ENCODE assay signal across 8 cellular contexts in the genomic region with DNA sequence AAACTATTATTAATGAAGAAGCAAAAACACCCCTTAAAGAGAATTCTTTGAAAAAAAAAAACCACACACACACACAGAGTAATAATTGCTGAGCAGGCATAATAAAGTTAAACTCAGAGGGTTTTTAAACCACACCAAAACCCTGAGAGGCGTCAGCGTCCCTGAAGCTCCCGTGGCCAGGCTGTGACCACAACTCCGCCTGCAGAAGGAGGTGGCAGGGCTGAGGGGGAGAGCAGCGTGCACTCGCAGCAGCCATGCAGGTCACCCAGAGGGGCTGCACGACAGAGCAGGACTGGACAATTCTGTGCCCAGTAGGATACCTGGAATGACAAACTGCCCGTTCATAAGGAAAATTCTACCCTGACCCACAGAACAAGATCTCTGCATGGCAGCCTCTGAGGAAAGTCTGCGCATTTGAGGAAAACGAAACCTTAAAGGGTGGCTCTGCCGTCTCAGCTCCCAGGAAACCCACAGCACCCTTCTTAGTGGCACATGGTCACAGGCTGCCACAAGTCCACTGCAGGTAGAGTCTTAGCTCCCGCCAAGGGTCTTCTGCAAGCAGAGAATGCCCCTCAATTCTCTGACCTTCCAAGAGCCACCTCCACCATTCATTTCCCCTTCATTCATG. TPM values are rescaled to one million over a fixed set of nuclear protein-coding genes. Genes with fewer than 3 reads are reported as not detected.
DNase-seq lines count a peak whose midpoint lies in the region; ATAC-seq and TF ChIP-seq lines count a peak whose summit lies in the region.

No MANE protein-coding gene starts in this region.

- peaks cover 57% of the 10 kb centered on the region for H3K4me1 Mint-ChIP-seq in mesothelial cell of epicardium

- no peaks in the 10 kb centered on the region for H3K4me1 ChIP-seq in PC-9 (replicated peaks; ENCODE audit: insufficient read depth)
- peaks cover 0 to 16% of the 10 kb centered on the region in 2 donors for H3K4me1 ChIP-seq in adrenal gland (replicated peaks in 1 of 2)
- no peaks in the 10 kb centered on the region for H3K4me1 ChIP-seq in thoracic aorta (ENCODE audit: control insufficient read depth in 1 of 2, low read depth in 2 of 2)

- no TSS peak for BruUV-seq in PC-9 (replicated peaks; lab: Mats Ljungman, UMichigan)

- H3K9me3 Mint-ChIP-seq in mesothelial cell of epicardium: no peaks in the 10 kb centered on the region

- no peaks in the 10 kb centered on the region for H3F3A ChIP-seq in PC-9 (ENCODE audit: insufficient read depth, low read depth)

- TF ChIP-seq POLR2A in adrenal gland (IDR thresholded peaks at IDR 0.05): peak in 1 of 2 donors; percentile 75

- peaks cover 77% of the 10 kb centered on the region for H3K27me3 ChIP-seq in PC-9 (ENCODE audit: insufficient read depth, low read depth)
- H3K27me3 ChIP-seq in adrenal gland: no peaks in the 10 kb centered on the region
- no peaks in the 10 kb centered on the region for H3K27me3 ChIP-seq in thoracic aorta (replicated peaks; ENCODE audit: insufficient read depth)

- H3K27ac ChIP-seq in PC-9 (no peak overlapping the region), adrenal gland (peak overlapping the region in 3 of 5 donors; percentile 49 to 79 (median 57)), thoracic aorta (no peak overlapping the region)

- CTCF ChIA-PET in PC-9 (lab: Charles Lee): interaction anchor here (0.7 kb wide), 1 partner anchor 48 kb away, joined by 4 read pairs; no protein-coding TSS in a partner anchor

- peaks cover 3% of the 10 kb centered on the region for H3K36me3 Mint-ChIP-seq in mesothelial cell of epicardium

- DNase-seq in GM19238 (ENCODE audit: insufficient read length, low spot score) (peak; percentile 35), PC-9 (peak in 1 of 2 experiments; percentile 3), adrenal gland (peak; percentile 52 to 78 (median 62)), myocyte (ENCODE audit: low read depth) (peak; percentile 23), thoracic aorta (ENCODE audit: low spot score) (no peak), NCI-H2196 (lab: John Stamatoyannopoulos, UW; ENCODE audit: unreplicated experiment) (no peak), mesothelial cell of epicardium (ENCODE audit: low spot score in 2 of 2, unreplicated experiment in 2 of 2) (no peak), NCI-H2029 treated with DMSO at 0.1 percent for 48 hours (lab: John Stamatoyannopoulos, UW) (no peak)

- H3K27me3 Mint-ChIP-seq in mesothelial cell of epicardium (ENCODE audit: low read depth): no peaks in the 10 kb centered on the region

- no peaks in the 10 kb centered on the region for H4K20me1 ChIP-seq in PC-9 (ENCODE audit: insufficient read depth)

- intact Hi-C loops in PC-9 (cut with micrococcal nuclease; ENCODE audit: unreplicated experiment) (no loop called here), adrenal gland (cut with DNase I) (no loop called here)

- POLR2A ChIA-PET in PC-9 (lab: Charles Lee; ENCODE audit: unreplicated experiment): no interaction called here

- H2AFZ ChIP-seq in PC-9: peak overlapping the region; percentile 35; the same call in 1 of the 2 replicates

- no peak overlapping the region for H3K27ac Mint-ChIP-seq in mesothelial cell of epicardium

- H3K79me2 ChIP-seq in PC-9 (ENCODE audit: low read depth): no peaks in the 10 kb centered on the region

- no peaks in the 10 kb centered on the region for H3K9me3 ChIP-seq in PC-9 (ENCODE audit: insufficient read depth, low read depth)
- no peaks in the 10 kb centered on the region for H3K9me3 ChIP-seq in adrenal gland (replicated peaks in 1 of 3)
- no peaks in the 10 kb centered on the region for H3K9me3 ChIP-seq in thoracic aorta

- H3K4me3 ChIP-seq in PC-9 (peak overlapping the region; percentile 43; the same call in 1 of the 2 replicates), adrenal gland (peak overlapping the region in 3 of 4 donors; percentile 10 to 50 (median 23)), thoracic aorta (peak overlapping the region; percentile 66)

- H3K4me3 Mint-ChIP-seq in mesothelial cell of epicardium: no peak overlapping the region

- TF ChIP-seq CTCF in PC-9 (conservative IDR thresholded peaks at IDR 0.05) (no peak), adrenal gland (IDR thresholded peaks at IDR 0.05) (no peak), thoracic aorta (IDR thresholded peaks at IDR 0.05) (no peak), mesothelial cell of epicardium (IDR thresholded peaks at IDR 0.05; ENCODE audit: unreplicated experiment) (no peak)

- H3K36me3 ChIP-seq in PC-9 (ENCODE audit: low read depth): no peaks in the 10 kb centered on the region
- H3K36me3 ChIP-seq in adrenal gland (replicated peaks in 1 of 2): no peaks in the 10 kb centered on the region
- H3K36me3 ChIP-seq in thoracic aorta: no peaks in the 10 kb centered on the region

- peak overlapping the region; percentile 73 for H3K4me2 ChIP-seq in PC-9

- H3K9me2 ChIP-seq in PC-9 (ENCODE audit: insufficient read depth): no peaks in the 10 kb centered on the region

- WGBS in adrenal gland, 4 donors: 21 to 39% (median 28%) methylated on average over 9 to 12 of the region's 12 CpGs

- ATAC-seq in thoracic aorta (ENCODE audit: insufficient number of reproducible peaks, low FRiP score, low read depth): no peak

RNA-seq across cellular contexts. Expression of gene ROR2, which starts 44.0 kb away (rescaled TPM):
- not detected in 2 replicates for total RNA-seq in PC-9 (2021)
- total RNA-seq in adrenal gland: 10 to 100 TPM in 7 of 8 donors, 1 to 10 TPM in 1; 3.9 to 23.9 (median 15.4) TPM
- 1 to 10 TPM; 4.0 to 7.9 (median 7.0) TPM for polyA plus RNA-seq in adrenal gland
- total RNA-seq in myocyte: 0.05 TPM in 1 of 2 replicates, not detected in the other
- polyA plus RNA-seq in myocyte (2012): 0.37 TPM
- total RNA-seq in thoracic aorta: under 1 TPM; 0.21 to 0.68 TPM
- 36.7 to 41.0 TPM (median 39.7 TPM) in 3 replicates for total RNA-seq in mesothelial cell of epicardium

Comparison
In these comparisons a context has a peak if more than half of its experiments do, and no peak if none do; other contexts are left out.
1. DNase-seq: peak in GM19238 (single experiment), adrenal gland (7 of 7) and myocyte (single experiment); none in thoracic aorta (single experiment), NCI-H2196 (single experiment), mesothelial cell of epicardium (0 of 2) and NCI-H2029 treated with DMSO at 0.1 percent for 48 hours (single experiment).
2. H3K27ac ChIP-seq: peak in adrenal gland (3 of 5); none in PC-9 (single experiment) and thoracic aorta (0 of 2).
3. Peak in every context shown above with its lines, with median percentiles within 50 percentile points of each other: H3K4me3 ChIP-seq.